In genomic region chr11:4393209-4394196, GRCh38 we compare ENCODE assay signal across 8 cellular contexts. TPM values are rescaled to one million over a fixed set of nuclear protein-coding genes. Genes with fewer than 3 reads are reported as not detected.
DNase-seq lines count a peak whose midpoint lies in the region; ATAC-seq and TF ChIP-seq lines count a peak whose summit lies in the region.

TRIM21 (minus strand) TSS chr11:4393702; CDS start chr11:4390409, 3,293 bp downstream.

- CTCF ChIA-PET in T-cell (lab: Charles Lee) = interaction anchor here in 1 of 2 donors (0.5 to 1.5 kb wide), 2 partner anchors 206 to 209 kb away, joined by 3 to 4 read pairs; no protein-coding TSS in a partner anchor

- H3K36me3 Mint-ChIP-seq in T-cell = peaks cover 32% of the 10 kb centered on the region

- peaks cover 21% of the 10 kb centered on the region for H3K4me1 ChIP-seq in left ventricle myocardium inferior
- no peaks in the 10 kb centered on the region for H3K4me1 ChIP-seq in prostate gland (replicated peaks)
- no peaks in the 10 kb centered on the region for H3K4me1 ChIP-seq in urinary bladder (ENCODE audit: insufficient read depth)

- H3K4me3 ChIP-seq in LNCaP clone FGC (ENCODE audit: low read depth, low read length) (peak within 1 kb of the TSS; percentile 97), left ventricle myocardium inferior (peak within 1 kb of the TSS; percentile 93), prostate gland (peak within 1 kb of the TSS; percentile 64 to 69), urinary bladder (ENCODE audit: low read depth, low read length) (peak within 1 kb of the TSS; percentile 66)

- H3K9me3 Mint-ChIP-seq in T-cell = peaks cover 2 to 6% (median 6%) of the 10 kb centered on the region in 3 donors

- intact Hi-C loops in left ventricle myocardium inferior (cut with micrococcal nuclease) = no loop called here
- intact Hi-C loops in prostate gland (cut with DNase I) = no loop called here

- H3K27ac ChIP-seq in left ventricle myocardium inferior (replicated peaks) = peak within 1 kb of the TSS; percentile 88
- H3K27ac ChIP-seq in prostate gland = peak within 1 kb of the TSS; percentile 73 to 76
- peak within 1 kb of the TSS; percentile 12 for H3K27ac ChIP-seq in urinary bladder (ENCODE audit: low read depth)

- H3K27me3 ChIP-seq in left ventricle myocardium inferior (ENCODE audit: low read depth) (peaks cover 13% of the 10 kb centered on the region), prostate gland (replicated peaks; ENCODE audit: insufficient read depth) (no peaks in the 10 kb centered on the region)

- 15% methylated on average over 24 of the region's 24 CpGs for WGBS in prostate gland
- WGBS in urinary bladder = 13% methylated on average over 24 of the region's 24 CpGs

- peaks cover 6% of the 10 kb centered on the region for H3K9me3 ChIP-seq in left ventricle myocardium inferior (replicated peaks)
- H3K9me3 ChIP-seq in prostate gland = no peaks in the 10 kb centered on the region

- H3K4me1 Mint-ChIP-seq in T-cell = peaks cover 54 to 59% (median 57%) of the 10 kb centered on the region in 3 donors

- peak within 1 kb of the TSS; percentile 90 to 94 (median 93) for H3K4me3 Mint-ChIP-seq in T-cell

- peak; percentile 98 to 99 (median 99) for ATAC-seq in T-cell (replicated peaks in 1 of 4)

- H3K27me3 Mint-ChIP-seq in T-cell = peaks cover 9 to 10% of the 10 kb centered on the region in 2 donors

- H3K36me3 ChIP-seq in left ventricle myocardium inferior (peaks cover 20% of the 10 kb centered on the region), prostate gland (peaks cover 0 to 5% of the 10 kb centered on the region in 2 donors), urinary bladder (ENCODE audit: insufficient read depth) (no peaks in the 10 kb centered on the region)

- peak; percentile 55 for DNase-seq in GF-D8 (lab: John Stamatoyannopoulos, UW)
- DNase-seq in H4 (ENCODE audit: low spot score) = peak; percentile 90
- DNase-seq in LNCaP clone FGC (ENCODE audit: low read depth) = peak; percentile 50
- peak; percentile 77 to 95 (median 85) for DNase-seq in T-cell
- DNase-seq in amniotic epithelial cell (ENCODE audit: low read depth) = peak; percentile 86
- DNase-seq in left ventricle myocardium inferior = peak; percentile 79
- DNase-seq in prostate gland (ENCODE audit: low spot score) = peak; percentile 82

- H3K27ac Mint-ChIP-seq in T-cell = peak within 1 kb of the TSS; percentile 91 to 97

- POLR2A ChIA-PET in T-cell (lab: Charles Lee) = interaction anchor here in 1 of 2 donors (0.8 kb wide), 1 partner anchor 136 kb away, joined by 3 read pairs; no protein-coding TSS in a partner anchor

- no peak for TF ChIP-seq CTCF in LNCaP clone FGC (IDR thresholded peaks at IDR 0.05; ENCODE audit: control insufficient read depth, extremely low read depth, insufficient read depth)
- no peak for TF ChIP-seq CTCF in left ventricle myocardium inferior (IDR thresholded peaks at IDR 0.05; ENCODE audit: borderline replicate concordance)
- no peak for TF ChIP-seq CTCF in prostate gland (IDR thresholded peaks at IDR 0.05)

- peak; percentile 69 for TF ChIP-seq POLR2A in prostate gland (IDR thresholded peaks at IDR 0.05)

RNA-seq across cellular contexts. Expression of gene TRIM21, which starts in this region (rescaled TPM):
- 34.9 and 40.5 TPM in 2 replicates for total RNA-seq in H4 (2014; rRNA removed; shearing (Covaris generic))
- total RNA-seq in T-cell = 10 to 100 TPM; 21.7 to 40.1 (median 29.4) TPM
- 8.4 TPM for total RNA-seq in left ventricle myocardium inferior
- total RNA-seq in prostate gland = 10 to 100 TPM; 11.5 to 17.0 TPM
- 15.9 TPM for total RNA-seq in urinary bladder
- polyA plus RNA-seq in urinary bladder = 19.1 TPM

Comparison
In these comparisons a context has a peak if more than half of its experiments do, and no peak if none do; other contexts are left out.
1. Peak in every context shown above with its lines: DNase-seq, ATAC-seq, H3K4me3 ChIP-seq and H3K27ac ChIP-seq.
2. H3K27ac ChIP-seq: peak in every context shown above with its lines; median percentile 88 in left ventricle myocardium inferior; 74 in prostate gland; 12 in urinary bladder.